ENCODE assay signal across 19 cellular contexts in the genomic region with DNA sequence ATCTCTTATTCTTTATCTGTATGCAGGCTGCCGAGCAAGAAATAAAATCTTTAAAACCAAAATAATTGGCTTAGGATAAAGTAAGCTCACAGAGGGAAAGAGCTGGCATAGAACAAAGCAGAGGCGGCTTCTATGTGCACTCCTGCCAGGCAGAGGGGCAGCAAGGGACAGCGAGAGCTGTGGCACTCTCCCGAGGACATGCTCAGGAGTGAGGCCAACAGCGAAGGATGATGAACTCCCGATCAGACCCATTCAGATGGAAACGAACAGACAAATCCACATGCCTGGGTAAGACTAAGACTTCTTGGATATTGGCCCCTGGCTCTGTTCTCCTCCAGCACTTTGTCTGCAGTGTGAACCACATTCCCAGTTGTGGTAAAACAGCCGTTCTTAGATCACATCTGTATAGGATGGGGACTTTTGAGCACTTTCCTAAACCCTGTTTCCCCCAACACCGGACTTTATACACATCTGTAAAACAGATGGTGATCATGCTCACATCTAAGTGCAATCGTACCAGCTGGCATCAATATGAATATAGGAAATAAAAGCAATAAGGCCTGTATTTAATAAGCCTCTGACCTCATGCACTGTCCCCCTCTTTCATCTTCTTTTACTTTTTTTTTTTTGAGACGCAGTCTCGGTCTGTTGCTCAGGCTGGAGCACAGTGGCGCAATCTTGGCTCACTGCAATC.
A peak's percentile ranks its signal among the peaks of the same experiment; 100 is the strongest.
DNase-seq lines count a peak whose midpoint lies in the region; ATAC-seq and TF ChIP-seq lines count a peak whose summit lies in the region.
"Had no signal": no experiment of that assay in that cellular context is flagged by ENCODE, and none has a peak within 500 bp of the region (broad histone marks: within the 10 kb centered on the region; RNA-seq: fewer than 3 reads in every experiment).

No MANE protein-coding gene starts in this region.

- no peak overlapping the region for H3K27ac Mint-ChIP-seq in mesothelial cell of epicardium
- H3K27ac Mint-ChIP-seq: CD4-positive, alpha-beta T cell; HFFc6 had no signal

- peaks cover 0 to 3% of the 10 kb centered on the region in 2 experiments; a peak in 1 of 4 replicates for H3K4me1 ChIP-seq in SK-N-SH (ENCODE audit: control insufficient read depth in 1 of 2, insufficient read depth in 2 of 2, low read depth in 1 of 2, low read length in 1 of 2)
- H3K4me1 ChIP-seq in PC-3 (ENCODE audit: insufficient read depth, low read length) = peaks cover 17% of the 10 kb centered on the region
- H3K4me1 ChIP-seq in prostate gland (replicated peaks) = no peaks in the 10 kb centered on the region
- H3K4me1 ChIP-seq: BE2C, SJCRH30 had no signal

- no peak for TF ChIP-seq POLR2A in prostate gland (IDR thresholded peaks at IDR 0.05)

- no peaks in the 10 kb centered on the region for H3F3A ChIP-seq in SK-N-SH (replicated peaks; ENCODE audit: insufficient read depth)
- H3F3A ChIP-seq in PC-3 (ENCODE audit: low read length, unreplicated experiment) = peaks cover 8% of the 10 kb centered on the region

- 73% methylated on average over 13 of the region's 13 CpGs for WGBS in SK-N-SH (ENCODE audit: low lambda C conversion rate)
- 86% methylated on average over 13 of the region's 13 CpGs for WGBS in prostate gland

- no peak overlapping the region for H3K4me2 ChIP-seq in SK-N-SH
- H3K4me2 ChIP-seq in PC-3 (ENCODE audit: low read length) = peak overlapping the region; percentile 58; the same call in 1 of the 2 replicates

- BruUV-seq in PC-3 (replicated peaks; lab: Mats Ljungman, UMichigan) = no TSS peak

- no peaks in the 10 kb centered on the region for H4K20me1 ChIP-seq in SK-N-SH (ENCODE audit: insufficient read depth)
- no peaks in the 10 kb centered on the region for H4K20me1 ChIP-seq in PC-3 (ENCODE audit: low read length)

- H3K9ac ChIP-seq in SK-N-SH (no peak overlapping the region), PC-3 (ENCODE audit: low read length) (peak overlapping the region; percentile 53)

- no peaks in the 10 kb centered on the region for H3K36me3 Mint-ChIP-seq in mesothelial cell of epicardium

- TF ChIP-seq CTCF in SK-N-SH (IDR thresholded peaks at IDR 0.05) (no peak), PC-3 (conservative IDR thresholded peaks at IDR 0.05; ENCODE audit: low read depth, low read length) (no peak), prostate gland (IDR thresholded peaks at IDR 0.05) (no peak), mesothelial cell of epicardium (IDR thresholded peaks at IDR 0.05; ENCODE audit: unreplicated experiment) (no peak)

- intact Hi-C loops in PC-3 (cut with micrococcal nuclease) (loop anchor here (5.0 kb wide), 2 partner anchors 66 to 186 kb away; no protein-coding TSS in a partner anchor), prostate gland (cut with DNase I) (no loop called here)

- POLR2A ChIA-PET in SK-N-SH (lab: Yijun Ruan, JAX) = no interaction called here
- POLR2A ChIA-PET in PC-3 (lab: Charles Lee; ENCODE audit: unreplicated experiment) = interaction anchor here (0.6 kb wide), 1 partner anchor 15 kb away, joined by 6 read pairs; no protein-coding TSS in a partner anchor

- H3K9me2 ChIP-seq in SK-N-SH (no peaks in the 10 kb centered on the region), PC-3 (replicated peaks; ENCODE audit: low read length) (no peaks in the 10 kb centered on the region)

- TF ChIP-seq RAD21 in SK-N-SH (IDR thresholded peaks at IDR 0.05; ENCODE audit: low read length) = no peak

- H3K36me3 ChIP-seq in SK-N-SH (replicated peaks in 1 of 2; ENCODE audit: control insufficient read depth in 1 of 2, insufficient read depth in 2 of 2, low read length in 1 of 2) (no peaks in the 10 kb centered on the region), PC-3 (ENCODE audit: low read depth, low read length) (no peaks in the 10 kb centered on the region), prostate gland (no peaks in the 10 kb centered on the region)
- H3K36me3 ChIP-seq: BE2C, SJCRH30 had no signal

- CTCF ChIA-PET in SK-N-SH (lab: Yijun Ruan, JAX) = interaction anchor here (0.6 to 8.8 kb wide), 7 partner anchors 12 to 365 kb away, joined by 3 to 200 read pairs (median 42); no protein-coding TSS in a partner anchor
- CTCF ChIA-PET in PC-3 (lab: Charles Lee) = interaction anchor here (0.6 to 2.3 kb wide), 6 partner anchors 47 to 268 kb away, joined by 3 to 10 read pairs (median 4); no protein-coding TSS in a partner anchor

- H3K4me3 Mint-ChIP-seq in mesothelial cell of epicardium = no peak overlapping the region
- H3K4me3 Mint-ChIP-seq: CD4-positive, alpha-beta T cell; HFFc6 had no signal

- no peaks in the 10 kb centered on the region for H3K27me3 Mint-ChIP-seq in mesothelial cell of epicardium (ENCODE audit: low read depth)

- DNase-seq in SK-N-SH = peak; percentile 33
- no peak for DNase-seq in PC-3
- DNase-seq in fibroblast of gingiva (ENCODE audit: low read depth) = peak; percentile 79
- no peak for DNase-seq in prostate gland (ENCODE audit: low spot score)
- DNase-seq in mesothelial cell of epicardium (ENCODE audit: low spot score in 2 of 2, unreplicated experiment in 2 of 2) = no peak
- no peak for DNase-seq in NOMO-1 (lab: John Stamatoyannopoulos, UW; ENCODE audit: unreplicated experiment in 2 of 2)
- DNase-seq in NCI-H1417 (lab: John Stamatoyannopoulos, UW) = no peak
- DNase-seq: 8988T; BE2C; CD4-positive, alpha-beta T cell; DMS153; GDM1; HFFc6; NCI-H1092 treated with DMSO at 0.1 percent for 48 hours; NCI-H2081 treated with DMSO at 0.1 percent for 48 hours; SJCRH30 had no signal

- no peaks in the 10 kb centered on the region for H3K9me3 ChIP-seq in SK-N-SH
- H3K9me3 ChIP-seq in PC-3 (ENCODE audit: low read length) = no peaks in the 10 kb centered on the region
- H3K9me3 ChIP-seq in prostate gland = no peaks in the 10 kb centered on the region
- H3K9me3 ChIP-seq: BE2C, SJCRH30 had no signal

- no peaks in the 10 kb centered on the region for H3K9me3 Mint-ChIP-seq in mesothelial cell of epicardium
- H3K9me3 Mint-ChIP-seq: CD4-positive, alpha-beta T cell; HFFc6 had no signal

- TF ChIP-seq EP300 in SK-N-SH (IDR thresholded peaks at IDR 0.05; ENCODE audit: borderline replicate concordance in 1 of 2, low read depth in 1 of 2, low read length in 1 of 2) = no peak

- H3K27me3 ChIP-seq in SK-N-SH (ENCODE audit: insufficient read depth) (no peaks in the 10 kb centered on the region), PC-3 (ENCODE audit: low read length) (no peaks in the 10 kb centered on the region), prostate gland (replicated peaks; ENCODE audit: insufficient read depth) (no peaks in the 10 kb centered on the region)
- H3K27me3 ChIP-seq: BE2C, SJCRH30 had no signal

- no peaks in the 10 kb centered on the region for H3K79me2 ChIP-seq in SK-N-SH (ENCODE audit: insufficient read depth)
- no peaks in the 10 kb centered on the region for H3K79me2 ChIP-seq in PC-3 (ENCODE audit: low read length)

- no peak overlapping the region for H2AFZ ChIP-seq in SK-N-SH (ENCODE audit: low read depth)
- H2AFZ ChIP-seq in PC-3 (ENCODE audit: low read length) = no peak overlapping the region

- H3K4me3 ChIP-seq in SK-N-SH (ENCODE audit: low read depth in 2 of 2, low read length in 1 of 2) (no peak overlapping the region), PC-3 (ENCODE audit: low read length) (no peak overlapping the region), prostate gland (no peak overlapping the region)
- H3K4me3 ChIP-seq: GM12878, SJCRH30 had no signal

- H3K27ac ChIP-seq in SK-N-SH (ENCODE audit: low read depth in 2 of 2, low read length in 1 of 2) (no peak overlapping the region), PC-3 (ENCODE audit: low read length) (peak overlapping the region; percentile 91), prostate gland (peak overlapping the region; percentile 63 to 75)
- H3K27ac ChIP-seq: HL-60, SJCRH30 had no signal

- ATAC-seq in SK-N-SH treated with all-trans-retinoic acid at 6 μM for 48 hours (no peak), PC-3 (no peak)

- peaks cover 5% of the 10 kb centered on the region for H3K4me1 Mint-ChIP-seq in mesothelial cell of epicardium

TF ChIP-seq in SK-N-SH, 30 proteins besides CTCF, POLR2A, EP300 and RAD21 (continues in another document):
- TF ChIP-seq FOXM1 (IDR thresholded peaks at IDR 0.05; ENCODE audit: low read depth) = no peak

TF ChIP-seq in SK-N-SH treated with all-trans-retinoic acid at 6 μM for 48 hours, 23 proteins besides CTCF, POLR2A, EP300 and RAD21:
- TF ChIP-seq TCF4 (CRISPR knock-in tag; IDR thresholded peaks at IDR 0.05; ENCODE audit: borderline replicate concordance) (no peak), OSR1 (CRISPR knock-in tag; IDR thresholded peaks at IDR 0.05) (no peak), SNAI2 (CRISPR knock-in tag; IDR thresholded peaks at IDR 0.05) (no peak), ZNF8 (CRISPR knock-in tag; IDR thresholded peaks at IDR 0.05) (no peak), RARB (CRISPR knock-in tag; IDR thresholded peaks at IDR 0.05) (no peak), BACH2 (CRISPR knock-in tag; IDR thresholded peaks at IDR 0.05; ENCODE audit: borderline replicate concordance) (no peak), ZFP3 (CRISPR knock-in tag; IDR thresholded peaks at IDR 0.05) (no peak), GLIS3 (CRISPR knock-in tag; IDR thresholded peaks at IDR 0.05) (no peak), ZNF70 (CRISPR knock-in tag; IDR thresholded peaks at IDR 0.05) (no peak), ARNTL (CRISPR knock-in tag; IDR thresholded peaks at IDR 0.05; ENCODE audit: borderline replicate concordance, low read depth) (no peak), TOX (CRISPR knock-in tag; IDR thresholded peaks at IDR 0.05; ENCODE audit: borderline replicate concordance) (no peak), ZC3H10 (CRISPR knock-in tag; IDR thresholded peaks at IDR 0.05) (no peak), ESRRG (CRISPR knock-in tag; IDR thresholded peaks at IDR 0.05) (no peak), ZFP30 (CRISPR knock-in tag; IDR thresholded peaks at IDR 0.05) (no peak)
- TF ChIP-seq, protein P1, sequence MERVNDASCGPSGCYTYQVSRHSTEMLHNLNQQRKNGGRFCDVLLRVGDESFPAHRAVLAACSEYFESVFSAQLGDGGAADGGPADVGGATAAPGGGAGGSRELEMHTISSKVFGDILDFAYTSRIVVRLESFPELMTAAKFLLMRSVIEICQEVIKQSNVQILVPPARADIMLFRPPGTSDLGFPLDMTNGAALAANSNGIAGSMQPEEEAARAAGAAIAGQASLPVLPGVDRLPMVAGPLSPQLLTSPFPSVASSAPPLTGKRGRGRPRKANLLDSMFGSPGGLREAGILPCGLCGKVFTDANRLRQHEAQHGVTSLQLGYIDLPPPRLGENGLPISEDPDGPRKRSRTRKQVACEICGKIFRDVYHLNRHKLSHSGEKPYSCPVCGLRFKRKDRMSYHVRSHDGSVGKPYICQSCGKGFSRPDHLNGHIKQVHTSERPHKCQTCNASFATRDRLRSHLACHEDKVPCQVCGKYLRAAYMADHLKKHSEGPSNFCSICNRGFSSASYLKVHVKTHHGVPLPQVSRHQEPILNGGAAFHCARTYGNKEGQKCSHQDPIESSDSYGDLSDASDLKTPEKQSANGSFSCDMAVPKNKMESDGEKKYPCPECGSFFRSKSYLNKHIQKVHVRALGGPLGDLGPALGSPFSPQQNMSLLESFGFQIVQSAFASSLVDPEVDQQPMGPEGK (CRISPR knock-in tag; IDR thresholded peaks at IDR 0.05; ENCODE audit: borderline replicate concordance) = no peak

Comparison
In these comparisons a context has a peak if more than half of its experiments do, and no peak if none do; other contexts are left out.
1. DNase-seq: peak in SK-N-SH (single experiment) and fibroblast of gingiva (single experiment); none in PC-3 (single experiment), prostate gland (single experiment), mesothelial cell of epicardium (0 of 2), NOMO-1 (0 of 2) and NCI-H1417 (0 of 3).
2. H3K27ac ChIP-seq: peak in PC-3 (single experiment) and prostate gland (2 of 2); none in SK-N-SH (0 of 2).